ENCODE assay signal across 16 cellular contexts in genomic region chr12:132907216-132907615, GRCh38. TPM values are rescaled to one million over a fixed set of nuclear protein-coding genes. Genes with fewer than 3 reads are reported as not detected.
DNase-seq lines count a peak whose midpoint lies in the region; ATAC-seq and TF ChIP-seq lines count a peak whose summit lies in the region.
"Had no signal": no experiment of that assay in that cellular context is flagged by ENCODE, and none has a peak within 500 bp of the region (broad histone marks: within the 10 kb centered on the region; RNA-seq: fewer than 3 reads in every experiment).

No MANE protein-coding gene starts in this region.

- no peaks in the 10 kb centered on the region for H3K36me3 ChIP-seq in adipocyte (ENCODE audit: control insufficient read depth, insufficient read depth, low read length, severe bottlenecking)
- H3K36me3 ChIP-seq: right atrium auricular region had no signal

- H3K9ac ChIP-seq in adipocyte (ENCODE audit: low read length) = no peak overlapping the region

- DNase-seq in natural killer cell = no peak
- no peak for DNase-seq in natural killer cell treated with Interleukin-12 subunit alpha and Interleukin-12 subunit beta and Interleukin-15 and Interleukin-18, amount 100 ng/mL, for 72 hours (ENCODE audit: low spot score)
- peak; percentile 17 for DNase-seq in adipocyte (ENCODE audit: low read depth)
- no peak for DNase-seq in naive B cell
- DNase-seq in T-helper 2 cell = no peak
- DNase-seq: activated CD4-positive, alpha-beta T cell treated with anti-CD3 and anti-CD28 coated beads for 48 hours; NCI-H345; PC-9; stimulated activated CD4-positive, alpha-beta T cell treated with anti-CD3 and anti-CD28 coated beads, Interleukin-4, amount 100 ng/mL, for 1 hour; stimulated activated naive B cell treated with anti-CD40 and anti-IgM and Interleukin-4, amounts not matched to agents 10 μg/mL and 1 μg/mL and 100 μg/mL, for 72 hours had no signal

- H3K27ac Mint-ChIP-seq in natural killer cell = no peak overlapping the region
- H3K27ac Mint-ChIP-seq in natural killer cell treated with Interleukin-12 subunit alpha and Interleukin-12 subunit beta and Interleukin-15 and Interleukin-18, amount 100 ng/mL, for 72 hours = no peak overlapping the region
- H3K27ac Mint-ChIP-seq in naive B cell = peak overlapping the region in 2 of 6 donors; percentile 30 to 37
- H3K27ac Mint-ChIP-seq: CD14-positive monocyte had no signal

- peaks cover 52% of the 10 kb centered on the region for H3K9me3 ChIP-seq in adipocyte (ENCODE audit: control insufficient read depth, low read length)

- H3K4me3 ChIP-seq in adipocyte (ENCODE audit: low read length) = peak overlapping the region; percentile 37

- no peak for TF ChIP-seq CTCF in natural killer cell (IDR thresholded peaks at IDR 0.05)

- peaks cover 0 to 14% of the 10 kb centered on the region in 2 donors for H3K4me1 Mint-ChIP-seq in natural killer cell
- H3K4me1 Mint-ChIP-seq in natural killer cell treated with Interleukin-12 subunit alpha and Interleukin-12 subunit beta and Interleukin-15 and Interleukin-18, amount 100 ng/mL, for 72 hours (ENCODE audit: low read depth in 2 of 2) = no peaks in the 10 kb centered on the region
- H3K4me1 Mint-ChIP-seq in naive B cell = peaks cover 9 to 25% (median 21%) of the 10 kb centered on the region in 3 donors

- peaks cover 7% of the 10 kb centered on the region for H3K36me3 Mint-ChIP-seq in natural killer cell
- H3K36me3 Mint-ChIP-seq in natural killer cell treated with Interleukin-12 subunit alpha and Interleukin-12 subunit beta and Interleukin-15 and Interleukin-18, amount 100 ng/mL, for 72 hours = peaks cover 14% of the 10 kb centered on the region
- H3K36me3 Mint-ChIP-seq in naive B cell = peaks cover 8 to 13% of the 10 kb centered on the region in 2 donors

- H3K27me3 Mint-ChIP-seq in natural killer cell (ENCODE audit: low read depth in 2 of 2) (peaks cover 0 to 10% of the 10 kb centered on the region in 2 donors), naive B cell (peaks cover 0 to 21% (median 9%) of the 10 kb centered on the region in 3 donors)
- peaks cover 0 to 6% of the 10 kb centered on the region in 2 donors for H3K27me3 Mint-ChIP-seq in natural killer cell treated with Interleukin-12 subunit alpha and Interleukin-12 subunit beta and Interleukin-15 and Interleukin-18, amount 100 ng/mL, for 72 hours

- H3K27me3 ChIP-seq in adipocyte (replicated peaks; ENCODE audit: control insufficient read depth, insufficient read depth, low read length) = no peaks in the 10 kb centered on the region

- H3K4me3 Mint-ChIP-seq in natural killer cell (peak overlapping the region; percentile 45), naive B cell (peak overlapping the region in 6 of 8 donors; percentile 26 to 91 (median 62))
- no peak overlapping the region for H3K4me3 Mint-ChIP-seq in natural killer cell treated with Interleukin-12 subunit alpha and Interleukin-12 subunit beta and Interleukin-15 and Interleukin-18, amount 100 ng/mL, for 72 hours

- no peaks in the 10 kb centered on the region for H3K4me1 ChIP-seq in adipocyte (ENCODE audit: control insufficient read depth, insufficient read depth, low read length)

- H3K9me3 Mint-ChIP-seq in natural killer cell = peaks cover 2% of the 10 kb centered on the region in 2 donors
- H3K9me3 Mint-ChIP-seq in natural killer cell treated with Interleukin-12 subunit alpha and Interleukin-12 subunit beta and Interleukin-15 and Interleukin-18, amount 100 ng/mL, for 72 hours = peaks cover 7% of the 10 kb centered on the region
- peaks cover 4 to 50% (median 17%) of the 10 kb centered on the region in 7 donors for H3K9me3 Mint-ChIP-seq in naive B cell

- intact Hi-C loops in natural killer cell (cut with micrococcal nuclease) = no loop called here

- ATAC-seq in natural killer cell (no peak), naive B cell (ENCODE audit: low read depth in 2 of 2) (no peak), HG03457 (IDR thresholded peaks at IDR 0.05; ENCODE audit: unreplicated experiment) (no peak), HG02970 (IDR thresholded peaks at IDR 0.05; ENCODE audit: low FRiP score, unreplicated experiment) (no peak), GM21528 (IDR thresholded peaks at IDR 0.05; ENCODE audit: low FRiP score, unreplicated experiment) (no peak)
- no peak for ATAC-seq in natural killer cell treated with Interleukin-12 subunit alpha and Interleukin-12 subunit beta and Interleukin-15 and Interleukin-18, amount 100 ng/mL, for 72 hours
- ATAC-seq: HCT116; stimulated activated naive B cell treated with anti-CD40 and anti-IgM and Interleukin-4, amounts not matched to agents 10 μg/mL and 1 μg/mL and 100 μg/mL, for 72 hours had no signal

RNA-seq across cellular contexts. Expression of gene CHFR, which starts 19.8 kb away (rescaled TPM):
- 100 to 1,000 TPM; 161 to 170 (median 168) TPM for total RNA-seq in natural killer cell
- 100 to 1,000 TPM; 121 to 155 TPM for total RNA-seq in natural killer cell treated with Interleukin-12 subunit alpha and Interleukin-12 subunit beta and Interleukin-15 and Interleukin-18, amount 100 ng/mL, for 72 hours
- polyA plus RNA-seq in naive B cell (ENCODE audit: low read depth in 6 of 6) = 10 to 100 TPM; 15.3 to 27.8 (median 21.1) TPM

RNA-seq across cellular contexts. Expression of gene ZNF605, which starts 48.9 kb away (rescaled TPM):
- total RNA-seq in natural killer cell = 10 to 100 TPM in 1 of 3 donors, 1 to 10 TPM in 2; 6.0 to 15.8 (median 7.6) TPM
- total RNA-seq in natural killer cell treated with Interleukin-12 subunit alpha and Interleukin-12 subunit beta and Interleukin-15 and Interleukin-18, amount 100 ng/mL, for 72 hours = 1 to 10 TPM; 6.7 to 7.5 TPM
- 1 to 10 TPM in 5 of 6 donors, under 1 TPM in 1; 1.00 to 3.9 (median 2.1) TPM for polyA plus RNA-seq in naive B cell (ENCODE audit: low read depth in 6 of 6)
